ENCODE assay signal across 8 cellular contexts in genomic region chr2:241882090-241882625, GRCh38. TPM values are rescaled to one million over a fixed set of nuclear protein-coding genes. Genes with fewer than 3 reads are reported as not detected.
DNase-seq lines count a peak whose midpoint lies in the region; ATAC-seq and TF ChIP-seq lines count a peak whose summit lies in the region.

No MANE protein-coding gene starts in this region.

- no peaks in the 10 kb centered on the region for H3K9me3 ChIP-seq in endocrine pancreas (ENCODE audit: control insufficient read depth, low read length)

- ATAC-seq in GM19395 (IDR thresholded peaks at IDR 0.05; ENCODE audit: unreplicated experiment) (peak; percentile 71), HG03460 (IDR thresholded peaks at IDR 0.05; ENCODE audit: unreplicated experiment) (peak; percentile 51), activated B cell treated with CpG ODN at 0.5 μM for 24 hours (ENCODE audit: low read depth) (peak; percentile 63), omental fat pad (ENCODE audit: low FRiP score) (no peak)

- H3K4me1 ChIP-seq in endocrine pancreas (ENCODE audit: control insufficient read depth, insufficient read depth, low read length) = no peaks in the 10 kb centered on the region

- H3K27me3 Mint-ChIP-seq in activated B cell treated with CpG ODN at 0.5 μM for 24 hours (no peaks in the 10 kb centered on the region), nephron progenitor cell (ENCODE audit: low read depth, poor library complexity) (peaks cover 19% of the 10 kb centered on the region), type B pancreatic cell (no peaks in the 10 kb centered on the region)

- CTCF ChIA-PET in activated B cell treated with CpG ODN at 0.5 μM for 24 hours (lab: Charles Lee) = interaction anchor here (1.6 kb wide), 1 partner anchor 69 kb away, joined by 6 read pairs; no protein-coding TSS in a partner anchor

- H3K27me3 ChIP-seq in endocrine pancreas (ENCODE audit: control insufficient read depth, insufficient read depth, low read length) = no peaks in the 10 kb centered on the region

- POLR2A ChIA-PET in activated B cell treated with CpG ODN at 0.5 μM for 24 hours (lab: Charles Lee) = interaction anchor here (0.7 to 1.9 kb wide), 5 partner anchors 148 to 373 kb away, joined by 3 to 13 read pairs (median 8); partner anchors contain the start of genes D2HGDH, DTYMK and ING5

- H3K36me3 Mint-ChIP-seq in activated B cell treated with CpG ODN at 0.5 μM for 24 hours (ENCODE audit: low read depth) (peaks cover 29% of the 10 kb centered on the region), nephron progenitor cell (ENCODE audit: low read depth) (peaks cover 15% of the 10 kb centered on the region), type B pancreatic cell (peaks cover 3% of the 10 kb centered on the region)

- no peaks in the 10 kb centered on the region for H3K36me3 ChIP-seq in endocrine pancreas (ENCODE audit: control insufficient read depth, insufficient read depth, low read length)

- peaks cover 57% of the 10 kb centered on the region for H3K4me1 Mint-ChIP-seq in activated B cell treated with CpG ODN at 0.5 μM for 24 hours
- peaks cover 51% of the 10 kb centered on the region for H3K4me1 Mint-ChIP-seq in nephron progenitor cell
- peaks cover 29% of the 10 kb centered on the region for H3K4me1 Mint-ChIP-seq in type B pancreatic cell (ENCODE audit: unreplicated experiment)

- H3K4me3 Mint-ChIP-seq in activated B cell treated with CpG ODN at 0.5 μM for 24 hours (peak overlapping the region; percentile 88), nephron progenitor cell (peak overlapping the region; percentile 71), type B pancreatic cell (peak overlapping the region; percentile 90)

- peak overlapping the region; percentile 23 for H3K9ac ChIP-seq in endocrine pancreas (ENCODE audit: control insufficient read depth, insufficient read depth, low read length)

- DNase-seq in DMS53 treated with DMSO at 0.1 percent for 48 hours (lab: John Stamatoyannopoulos, UW; ENCODE audit: unreplicated experiment) (peak; percentile 55), activated B cell treated with CpG ODN at 0.5 μM for 24 hours (no peak), nephron progenitor cell (peak; percentile 38), type B pancreatic cell (ENCODE audit: extremely low spot score, unreplicated experiment) (no peak), omental fat pad (ENCODE audit: low spot score) (no peak)

- peak overlapping the region; percentile 96 for H3K27ac Mint-ChIP-seq in activated B cell treated with CpG ODN at 0.5 μM for 24 hours
- peak overlapping the region; percentile 37 for H3K27ac Mint-ChIP-seq in nephron progenitor cell
- H3K27ac Mint-ChIP-seq in type B pancreatic cell = peak overlapping the region; percentile 70

- intact Hi-C loops in activated B cell treated with CpG ODN at 0.5 μM for 24 hours (cut with micrococcal nuclease) = loop anchor here (5.0 to 10.0 kb wide), 5 partner anchors 205 to 1857 kb away; partner anchors contain the start of genes COPS9, NDUFA10 and RNPEPL1

- H3K4me3 ChIP-seq in endocrine pancreas (ENCODE audit: control insufficient read depth, insufficient read depth, low read length) = peak overlapping the region; percentile 64

- TF ChIP-seq CTCF in activated B cell treated with CpG ODN at 0.5 μM for 24 hours (IDR thresholded peaks at IDR 0.05) (no peak), nephron progenitor cell (IDR thresholded peaks at IDR 0.05) (no peak), type B pancreatic cell (conservative IDR thresholded peaks at IDR 0.05) (no peak), omental fat pad (IDR thresholded peaks at IDR 0.05) (no peak)

- no peaks in the 10 kb centered on the region for H3K9me3 Mint-ChIP-seq in activated B cell treated with CpG ODN at 0.5 μM for 24 hours
- peaks cover 4% of the 10 kb centered on the region for H3K9me3 Mint-ChIP-seq in nephron progenitor cell
- no peaks in the 10 kb centered on the region for H3K9me3 Mint-ChIP-seq in type B pancreatic cell

RNA-seq across cellular contexts. Expression of gene RTP5, which starts 12.6 kb away (rescaled TPM):
- total RNA-seq in activated B cell treated with CpG ODN at 0.5 μM for 24 hours (0.12 TPM in 1 of 2 replicates, not detected in the other), type B pancreatic cell (ENCODE audit: low replicate concordance) (not detected in 2 replicates), omental fat pad (under 1 TPM in 1 of 4 donors, not detected in 3; 0.96 TPM)

RNA-seq across cellular contexts. Expression of gene PDCD1, which starts 23.5 kb away (rescaled TPM):
- total RNA-seq in activated B cell treated with CpG ODN at 0.5 μM for 24 hours (2.6 and 3.5 TPM in 2 replicates), type B pancreatic cell (ENCODE audit: low replicate concordance) (not detected in 2 replicates), omental fat pad (1 to 10 TPM in 1 of 4 donors, under 1 TPM in 3; 0.37 to 4.8 (median 0.68) TPM)

Comparison
In these comparisons a context has a peak if more than half of its experiments do, and no peak if none do; other contexts are left out.
1. DNase-seq: peak in DMS53 treated with DMSO at 0.1 percent for 48 hours (single experiment) and nephron progenitor cell (single experiment); none in activated B cell treated with CpG ODN at 0.5 μM for 24 hours (single experiment), type B pancreatic cell (single experiment) and omental fat pad (single experiment).
2. H3K27ac Mint-ChIP-seq: peak in every context shown above with its lines; median percentile 96 in activated B cell treated with CpG ODN at 0.5 μM for 24 hours; 70 in type B pancreatic cell; 37 in nephron progenitor cell.
3. Peak in every context shown above with its lines, with median percentiles within 50 percentile points of each other: H3K4me3 Mint-ChIP-seq.